In the genomic region with DNA sequence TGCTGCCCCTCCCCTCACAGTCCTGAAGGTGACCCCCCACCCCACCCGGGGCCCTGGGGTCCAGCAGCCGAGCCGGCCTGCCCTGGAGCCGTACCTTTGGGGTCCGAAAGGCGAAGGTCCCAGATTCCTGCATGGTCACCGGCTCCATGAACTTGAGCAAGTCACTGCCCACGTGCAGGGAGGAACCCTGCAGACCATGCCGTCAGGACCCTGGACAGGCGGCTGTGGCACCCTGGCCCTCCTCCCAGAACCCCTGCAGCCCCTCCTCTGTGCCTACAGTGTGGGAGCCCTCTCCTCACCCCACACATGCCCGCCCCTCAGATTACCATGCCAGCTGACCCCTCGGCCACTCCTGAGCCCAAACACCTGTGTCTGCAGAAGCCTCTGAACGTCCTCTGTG, we compare ENCODE assay signal across 24 cellular contexts. TPM values are rescaled to one million over a fixed set of nuclear protein-coding genes. Genes with fewer than 3 reads are reported as not detected.
DNase-seq lines count a peak whose midpoint lies in the region; ATAC-seq, FAIRE-seq and TF ChIP-seq lines count a peak whose summit lies in the region.
"Had no signal": no experiment of that assay in that cellular context is flagged by ENCODE, and none has a peak within 500 bp of the region (broad histone marks: within the 10 kb centered on the region; RNA-seq: fewer than 3 reads in every experiment).

No MANE protein-coding gene starts in this region.

- no peaks in the 10 kb centered on the region for H3K36me3 Mint-ChIP-seq in astrocyte (ENCODE audit: low read depth, unreplicated experiment)

- no peak for TF ChIP-seq RAD21 in SK-N-SH (IDR thresholded peaks at IDR 0.05; ENCODE audit: low read length)

- H3K9me2 ChIP-seq in SK-N-SH: no peaks in the 10 kb centered on the region

- H3K27me3 Mint-ChIP-seq in astrocyte (ENCODE audit: low read depth, unreplicated experiment): no peaks in the 10 kb centered on the region

- peaks cover 31% of the 10 kb centered on the region for H3K79me2 ChIP-seq in SK-N-SH (ENCODE audit: insufficient read depth)
- peaks cover 41% of the 10 kb centered on the region for H3K79me2 ChIP-seq in astrocyte (ENCODE audit: insufficient read depth, low read length)

- H3K9me3 ChIP-seq in SK-N-SH (no peaks in the 10 kb centered on the region), astrocyte (ENCODE audit: insufficient read depth, low read depth, low read length) (no peaks in the 10 kb centered on the region), mucosa of stomach (ENCODE audit: control insufficient read depth, low read length) (no peaks in the 10 kb centered on the region)
- H3K9me3 ChIP-seq: BE2C had no signal

- H3K9ac ChIP-seq in SK-N-SH: no peak overlapping the region
- no peak overlapping the region for H3K9ac ChIP-seq in astrocyte (ENCODE audit: low read length)
- peak overlapping the region; percentile 28 for H3K9ac ChIP-seq in mucosa of stomach (ENCODE audit: low read length)

- no peak overlapping the region for H3K27ac ChIP-seq in SK-N-SH (ENCODE audit: low read depth in 2 of 2, low read length in 1 of 2)
- no peak overlapping the region for H3K27ac ChIP-seq in astrocyte (ENCODE audit: low read depth, low read length)
- H3K27ac ChIP-seq: 22Rv1 had no signal

- TF ChIP-seq EP300 in SK-N-SH (IDR thresholded peaks at IDR 0.05; ENCODE audit: borderline replicate concordance in 1 of 2, low read depth in 1 of 2, low read length in 1 of 2): no peak

- H3K36me3 ChIP-seq in SK-N-SH (replicated peaks in 1 of 2; ENCODE audit: control insufficient read depth in 1 of 2, insufficient read depth in 2 of 2, low read length in 1 of 2): peaks cover 15 to 76% of the 10 kb centered on the region in 2 experiments
- H3K36me3 ChIP-seq in astrocyte (ENCODE audit: insufficient read depth, low read length): peaks cover 15% of the 10 kb centered on the region
- peaks cover 45% of the 10 kb centered on the region for H3K36me3 ChIP-seq in mucosa of stomach (ENCODE audit: control insufficient read depth, insufficient read depth, low read length)

- H3F3A ChIP-seq in SK-N-SH (replicated peaks; ENCODE audit: insufficient read depth): no peaks in the 10 kb centered on the region

- H3K27me3 ChIP-seq in SK-N-SH (ENCODE audit: insufficient read depth): no peaks in the 10 kb centered on the region
- H3K27me3 ChIP-seq in astrocyte (ENCODE audit: insufficient read depth, low read length): no peaks in the 10 kb centered on the region
- H3K27me3 ChIP-seq in mucosa of stomach (ENCODE audit: control insufficient read depth, insufficient read depth, low read length): no peaks in the 10 kb centered on the region
- H3K27me3 ChIP-seq: BE2C had no signal

- H3K4me1 ChIP-seq in SK-N-SH (ENCODE audit: control insufficient read depth in 1 of 2, insufficient read depth in 2 of 2, low read depth in 1 of 2, low read length in 1 of 2) (peaks cover 0 to 9% of the 10 kb centered on the region in 2 experiments; a peak in 1 of 4 replicates), astrocyte (ENCODE audit: insufficient read depth, low read length) (peaks cover 14% of the 10 kb centered on the region), mucosa of stomach (ENCODE audit: control insufficient read depth, insufficient read depth, low read length) (peaks cover 84% of the 10 kb centered on the region)
- H3K4me1 ChIP-seq: BE2C had no signal

- POLR2A ChIA-PET in SK-N-SH (lab: Yijun Ruan, JAX): no interaction called here

- 96% methylated on average over 3 of the region's 13 CpGs for whole genome bisulfite sequencing in SK-N-SH (ENCODE audit: low lambda C conversion rate)

- H3K4me3 ChIP-seq in SK-N-SH (ENCODE audit: low read depth in 2 of 2, low read length in 1 of 2): no peak overlapping the region
- H3K4me3 ChIP-seq in astrocyte (ENCODE audit: insufficient read depth, low read depth, low read length): no peak overlapping the region
- no peak overlapping the region for H3K4me3 ChIP-seq in mucosa of stomach (ENCODE audit: low read length)

- no peak overlapping the region for H3K4me2 ChIP-seq in SK-N-SH
- H3K4me2 ChIP-seq in astrocyte (ENCODE audit: low read length): no peak overlapping the region

- H3K9me3 Mint-ChIP-seq in astrocyte (ENCODE audit: unreplicated experiment): no peaks in the 10 kb centered on the region
- H3K9me3 Mint-ChIP-seq: CD14-positive monocyte had no signal

- H3K4me3 Mint-ChIP-seq in astrocyte (ENCODE audit: unreplicated experiment): no peak overlapping the region
- H3K4me3 Mint-ChIP-seq: CD14-positive monocyte had no signal

- TF ChIP-seq CTCF in SK-N-SH (IDR thresholded peaks at IDR 0.05): no peak
- TF ChIP-seq CTCF in astrocyte (IDR thresholded peaks at IDR 0.05; ENCODE audit: insufficient read depth, low read depth, low read length): no peak

- ATAC-seq in SK-N-SH treated with all-trans-retinoic acid at 6 μM for 48 hours (no peak), GM18858 (IDR thresholded peaks at IDR 0.05; ENCODE audit: unreplicated experiment) (no peak)
- ATAC-seq: HepG2 had no signal

- no peak for FAIRE-seq in astrocyte (lab: Jason Lieb, UNC)
- FAIRE-seq: D721Med, H1, HepG2 had no signal

- H2AFZ ChIP-seq in SK-N-SH (ENCODE audit: low read depth): no peak overlapping the region
- H2AFZ ChIP-seq in astrocyte (ENCODE audit: low read depth, low read length): no peak overlapping the region

- peaks cover 2% of the 10 kb centered on the region for H3K4me1 Mint-ChIP-seq in astrocyte (ENCODE audit: low read depth, unreplicated experiment)
- H3K4me1 Mint-ChIP-seq: CD14-positive monocyte had no signal

- H4K20me1 ChIP-seq in SK-N-SH (ENCODE audit: insufficient read depth) (peaks cover 39% of the 10 kb centered on the region), astrocyte (ENCODE audit: insufficient read depth, low read length) (peaks cover 54% of the 10 kb centered on the region)

- peak overlapping the region; percentile 26 for H3K27ac Mint-ChIP-seq in astrocyte (ENCODE audit: unreplicated experiment)

- CTCF ChIA-PET in SK-N-SH (lab: Yijun Ruan, JAX): interaction anchor here (1.2 kb wide), 1 partner anchor 8 kb away, joined by 7 read pairs; no protein-coding TSS in a partner anchor

- DNase-seq in SK-N-SH (no peak), astrocyte (ENCODE audit: low read depth) (no peak), T-helper 2 cell (no peak), NCI-H2029 (lab: John Stamatoyannopoulos, UW) (no peak), NCI-H2107 (lab: John Stamatoyannopoulos, UW) (no peak)
- DNase-seq: BE2C, DMS53, HCEC 1CT, KBM-7, MV-4-11, NCI-H1105, NCI-H146, NCI-H1930, NCI-H526 treated with DMSO at 0.1 percent for 48 hours, RPMI8226, SHP77 had no signal

TF ChIP-seq in SK-N-SH, 30 proteins besides CTCF, POLR2A, EP300 and RAD21 (continues in another document):
- TF ChIP-seq MXI1 (IDR thresholded peaks at IDR 0.05; ENCODE audit: low read depth, low read length): no peak

TF ChIP-seq in SK-N-SH treated with all-trans-retinoic acid at 6 μM for 48 hours, 23 proteins besides CTCF, POLR2A, EP300 and RAD21 (continues in another document):
- TF ChIP-seq ZC3H10 (CRISPR knock-in tag; IDR thresholded peaks at IDR 0.05) (no peak), RARB (CRISPR knock-in tag; IDR thresholded peaks at IDR 0.05) (no peak), ESRRG (CRISPR knock-in tag; IDR thresholded peaks at IDR 0.05) (no peak), GLIS3 (CRISPR knock-in tag; IDR thresholded peaks at IDR 0.05) (no peak), TOX (CRISPR knock-in tag; IDR thresholded peaks at IDR 0.05; ENCODE audit: borderline replicate concordance) (no peak), ZNF8 (CRISPR knock-in tag; IDR thresholded peaks at IDR 0.05) (no peak), ZNF70 (CRISPR knock-in tag; IDR thresholded peaks at IDR 0.05) (no peak)
- TF ChIP-seq, protein P1, sequence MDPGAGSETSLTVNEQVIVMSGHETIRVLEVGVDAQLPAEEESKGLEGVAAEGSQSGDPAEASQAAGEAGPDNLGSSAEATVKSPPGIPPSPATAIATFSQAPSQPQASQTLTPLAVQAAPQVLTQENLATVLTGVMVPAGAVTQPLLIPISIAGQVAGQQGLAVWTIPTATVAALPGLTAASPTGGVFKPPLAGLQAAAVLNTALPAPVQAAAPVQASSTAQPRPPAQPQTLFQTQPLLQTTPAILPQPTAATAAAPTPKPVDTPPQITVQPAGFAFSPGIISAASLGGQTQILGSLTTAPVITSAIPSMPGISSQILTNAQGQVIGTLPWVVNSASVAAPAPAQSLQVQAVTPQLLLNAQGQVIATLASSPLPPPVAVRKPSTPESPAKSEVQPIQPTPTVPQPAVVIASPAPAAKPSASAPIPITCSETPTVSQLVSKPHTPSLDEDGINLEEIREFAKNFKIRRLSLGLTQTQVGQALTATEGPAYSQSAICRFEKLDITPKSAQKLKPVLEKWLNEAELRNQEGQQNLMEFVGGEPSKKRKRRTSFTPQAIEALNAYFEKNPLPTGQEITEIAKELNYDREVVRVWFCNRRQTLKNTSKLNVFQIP (CRISPR knock-in tag; IDR thresholded peaks at IDR 0.05; ENCODE audit: borderline replicate concordance, low read depth): no peak

RNA-seq across cellular contexts. Expression of a gene that starts 14.3 kb away (rescaled TPM):
- 36.0 and 38.3 TPM in 2 replicates for polyA plus RNA-seq in SK-N-SH (2012; rRNA removed)
- 9.2 and 14.0 TPM in 2 replicates for polyA plus RNA-seq in SK-N-SH (2012; cell fraction: cytosol; rRNA removed)
- polyA plus RNA-seq in SK-N-SH (2012; cell fraction: nucleus; rRNA removed): 182 and 260 TPM in 2 replicates
- 19.6 and 22.4 TPM in 2 replicates for total RNA-seq in astrocyte
- polyA plus RNA-seq: CD14-positive monocyte had no signal

RNA-seq across cellular contexts. Expression of a gene that starts 23.0 kb away (rescaled TPM):
- 85.8 and 108 TPM in 2 replicates for polyA plus RNA-seq in SK-N-SH (2012; rRNA removed)
- polyA plus RNA-seq in SK-N-SH (2012; cell fraction: cytosol; rRNA removed): 38.1 and 61.2 TPM in 2 replicates
- 385 and 523 TPM in 2 replicates for polyA plus RNA-seq in SK-N-SH (2012; cell fraction: nucleus; rRNA removed)
- total RNA-seq in astrocyte: 327 and 376 TPM in 2 replicates

RNA-seq across cellular contexts. Expression of a gene that starts 23.0 kb away (rescaled TPM):
- 118 TPM in 2 replicates for polyA plus RNA-seq in SK-N-SH (2012; rRNA removed)
- 43.8 and 58.3 TPM in 2 replicates for polyA plus RNA-seq in SK-N-SH (2012; cell fraction: cytosol; rRNA removed)
- 480 and 590 TPM in 2 replicates for polyA plus RNA-seq in SK-N-SH (2012; cell fraction: nucleus; rRNA removed)
- 29.1 and 36.4 TPM in 2 replicates for total RNA-seq in astrocyte

RNA-seq across cellular contexts. Expression of a gene that starts 33.4 kb away (rescaled TPM):
- polyA plus RNA-seq in SK-N-SH (2012; rRNA removed): 51.9 and 55.1 TPM in 2 replicates
- 6.6 and 12.2 TPM in 2 replicates for polyA plus RNA-seq in SK-N-SH (2012; cell fraction: cytosol; rRNA removed)
- polyA plus RNA-seq in SK-N-SH (2012; cell fraction: nucleus; rRNA removed): 513 and 740 TPM in 2 replicates
- total RNA-seq in astrocyte: 36.8 and 46.5 TPM in 2 replicates

RNA-seq across cellular contexts. Expression of a gene that starts 39.7 kb away (rescaled TPM):
- 40.4 and 42.8 TPM in 2 replicates for polyA plus RNA-seq in SK-N-SH (2012; rRNA removed)
- 4.9 and 9.1 TPM in 2 replicates for polyA plus RNA-seq in SK-N-SH (2012; cell fraction: cytosol; rRNA removed)
- 290 and 343 TPM in 2 replicates for polyA plus RNA-seq in SK-N-SH (2012; cell fraction: nucleus; rRNA removed)
- 25.4 and 26.3 TPM in 2 replicates for total RNA-seq in astrocyte
